In the genomic region with DNA sequence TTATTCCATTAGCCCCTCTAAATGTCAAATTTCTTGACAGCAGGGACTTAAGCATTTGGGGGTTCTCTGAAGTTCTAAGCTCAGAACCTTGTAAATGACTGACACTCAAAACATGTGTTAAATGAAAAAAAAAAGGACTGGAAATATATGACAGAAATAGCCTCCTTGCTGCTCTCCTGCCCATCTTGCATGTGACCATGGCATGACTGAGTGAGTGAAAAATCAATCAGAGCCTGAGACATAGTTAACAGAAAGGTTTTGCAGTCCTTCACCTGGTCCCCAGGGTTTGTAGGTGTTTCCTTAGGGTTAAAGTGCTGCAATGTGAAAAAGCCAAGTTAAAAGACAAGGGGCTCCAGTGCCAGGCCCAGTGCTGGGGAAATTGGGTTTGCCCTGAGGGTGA, we compare ENCODE assay signal across 34 cellular contexts.
"Had no signal": no experiment of that assay in that cellular context is flagged by ENCODE, and none has a peak within 500 bp of the region (broad histone marks: within the 10 kb centered on the region; RNA-seq: fewer than 3 reads in every experiment).

No MANE protein-coding gene starts in this region.

- H3K9ac ChIP-seq: KMS-11 had no signal

- H3K4me3 ChIP-seq: MG63 had no signal

- DNase-seq: Karpas-422, Kasumi-1, MG63, MM.1S, MV-4-11, NCI-H1048, NCI-H1092, NCI-H1092 treated with DMSO at 0.1 percent for 48 hours, NCI-H1105, NCI-H1105 treated with DMSO at 0.1 percent for 48 hours, NCI-H1417, NCI-H1417 treated with DMSO at 0.1 percent for 48 hours, NCI-H1436, NCI-H1436 treated with DMSO at 0.1 percent for 48 hours, NCI-H146, NCI-H1694, NCI-H1694 treated with DMSO at 0.1 percent for 48 hours, NCI-H187, NCI-H187 treated with DMSO at 0.1 percent for 48 hours, NCI-H1930, NCI-H2029, NCI-H2029 treated with DMSO at 0.1 percent for 48 hours, NCI-H2081, NCI-H2081 treated with DMSO at 0.1 percent for 48 hours, NCI-H2107, NCI-H2171, NCI-H2171 treated with DMSO at 0.1 percent for 48 hours, NCI-H2227 treated with DMSO at 0.1 percent for 48 hours, NCI-H226, NCI-H345, NCI-H446, NCI-H446 treated with DMSO at 0.1 percent for 48 hours, NCI-H510A had no signal

- H3K4me2 ChIP-seq: KMS-11 had no signal

- H3K27ac ChIP-seq: KMS-11 had no signal

- H3K36me3 ChIP-seq: MG63 had no signal
